In genomic region chr5:141703133-141703561, GRCh38 we compare ENCODE assay signal across 1 cellular context.
TF ChIP-seq lines count a peak whose summit lies in the region.

No MANE protein-coding gene starts in this region.

TF ChIP-seq in HepG2, 621 proteins besides CTCF, POLR2A, EP300 and RAD21:
- TF ChIP-seq ZNF138 (CRISPR knock-in tag; IDR thresholded peaks at IDR 0.05; ENCODE audit: low read depth), result no peak
- no peak for TF ChIP-seq ZNF709 (CRISPR knock-in tag; IDR thresholded peaks at IDR 0.05)
- no peak for TF ChIP-seq NFE2L1 (CRISPR knock-in tag; IDR thresholded peaks at IDR 0.05; ENCODE audit: borderline replicate concordance)
- no peak for TF ChIP-seq MXI1 (IDR thresholded peaks at IDR 0.05; ENCODE audit: borderline replicate concordance, low read depth, low read length)
- no peak for TF ChIP-seq POLR2G (IDR thresholded peaks at IDR 0.05; ENCODE audit: low read depth, low read length)
- no peak for TF ChIP-seq ZNF550 (CRISPR knock-in tag; IDR thresholded peaks at IDR 0.05; ENCODE audit: borderline replicate concordance)
